In the genomic region with DNA sequence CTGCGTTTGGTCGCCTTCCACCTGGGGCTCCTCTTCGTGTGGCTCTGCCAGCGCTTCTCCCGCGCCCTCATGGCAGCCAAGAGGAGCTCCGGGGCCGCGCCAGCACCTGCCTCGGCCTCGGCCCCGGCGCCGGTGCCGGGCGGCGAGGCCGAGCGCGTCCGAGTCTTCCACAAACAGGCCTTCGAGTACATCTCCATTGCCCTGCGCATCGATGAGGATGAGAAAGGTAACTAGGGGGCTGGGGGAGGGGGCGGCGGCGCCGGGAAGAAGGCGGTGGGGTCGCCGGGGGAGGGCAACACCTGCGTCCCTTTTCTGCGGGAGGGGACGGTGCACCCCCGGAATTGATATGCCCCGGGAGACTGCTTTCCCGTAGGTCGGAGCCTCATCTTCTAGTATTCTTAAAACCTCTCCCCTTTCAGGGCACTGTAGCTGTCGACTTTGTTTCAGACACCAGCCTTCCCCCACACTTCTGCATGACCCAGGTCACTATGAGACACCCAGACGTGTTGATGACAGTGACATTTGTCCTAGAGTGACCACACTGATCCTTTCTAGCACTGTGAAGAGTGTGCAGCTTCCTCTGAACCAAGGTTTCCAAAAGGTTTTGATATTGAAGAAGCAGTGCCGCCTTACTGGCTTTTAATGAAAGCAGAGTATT, we compare ENCODE assay signal across 8 cellular contexts. TPM values are rescaled to one million over a fixed set of nuclear protein-coding genes. Genes with fewer than 3 reads are reported as not detected.
DNase-seq lines count a peak whose midpoint lies in the region; ATAC-seq and TF ChIP-seq lines count a peak whose summit lies in the region.

No MANE protein-coding gene starts in this region.

- H3K4me1 Mint-ChIP-seq in HFFc6 (ENCODE audit: low read depth) (peaks cover 18% of the 10 kb centered on the region), brain (peaks cover 53% of the 10 kb centered on the region)
- H3K4me1 Mint-ChIP-seq in stimulated activated effector memory CD8-positive, alpha-beta T cell treated with anti-CD3 and anti-CD28 coated beads, Interleukin-12 subunit alpha, Interleukin-12 subunit beta, amount 100 ng/mL, for 72 hours: peaks cover 21% of the 10 kb centered on the region

- peak overlapping the region; percentile 72 for H3K4me3 ChIP-seq in kidney epithelial cell (ENCODE audit: low read depth, low read length)

- H3K27me3 ChIP-seq in kidney epithelial cell (ENCODE audit: control insufficient read depth, insufficient read depth, low read length): no peaks in the 10 kb centered on the region

- no peak for TF ChIP-seq CTCF in HFFc6 (IDR thresholded peaks at IDR 0.05)
- TF ChIP-seq CTCF in brain (conservative IDR thresholded peaks at IDR 0.05): no peak
- TF ChIP-seq CTCF in kidney epithelial cell (IDR thresholded peaks at IDR 0.05; ENCODE audit: insufficient read depth, low read length, poor library complexity, severe bottlenecking): no peak

- H3K4me3 Mint-ChIP-seq in HFFc6 (peak overlapping the region; percentile 100), brain (peak overlapping the region; percentile 89 to 100 (median 99))
- H3K4me3 Mint-ChIP-seq in stimulated activated effector memory CD8-positive, alpha-beta T cell treated with anti-CD3 and anti-CD28 coated beads, Interleukin-12 subunit alpha, Interleukin-12 subunit beta, amount 100 ng/mL, for 72 hours: peak overlapping the region; percentile 96

- no peaks in the 10 kb centered on the region for H3K36me3 Mint-ChIP-seq in HFFc6 (ENCODE audit: low read depth)
- H3K36me3 Mint-ChIP-seq in brain: peaks cover 21% of the 10 kb centered on the region
- H3K36me3 Mint-ChIP-seq in stimulated activated effector memory CD8-positive, alpha-beta T cell treated with anti-CD3 and anti-CD28 coated beads, Interleukin-12 subunit alpha, Interleukin-12 subunit beta, amount 100 ng/mL, for 72 hours: peaks cover 22% of the 10 kb centered on the region

- H3K27ac Mint-ChIP-seq in HFFc6: peak overlapping the region; percentile 75
- peak overlapping the region; percentile 99 to 100 (median 100) for H3K27ac Mint-ChIP-seq in brain
- H3K27ac Mint-ChIP-seq in stimulated activated effector memory CD8-positive, alpha-beta T cell treated with anti-CD3 and anti-CD28 coated beads, Interleukin-12 subunit alpha, Interleukin-12 subunit beta, amount 100 ng/mL, for 72 hours: peak overlapping the region; percentile 95

- H3K27me3 Mint-ChIP-seq in HFFc6 (ENCODE audit: insufficient read depth) (no peaks in the 10 kb centered on the region; the same call in 1 of the 2 replicates), brain (peaks cover 3% of the 10 kb centered on the region)

- DNase-seq in NCI-H1417 (lab: John Stamatoyannopoulos, UW): peak in 2 of 3 experiments; percentile 58 to 74
- no peak for DNase-seq in NCI-H1417 treated with DMSO at 0.1 percent for 48 hours (lab: John Stamatoyannopoulos, UW)
- DNase-seq in HFFc6: no peak
- DNase-seq in NOMO-1 treated with dmso at 0.1 percent for 144 hours (lab: John Stamatoyannopoulos, UW; ENCODE audit: unreplicated experiment): peak; percentile 9
- DNase-seq in kidney epithelial cell (ENCODE audit: low read depth): no peak
- peak in 1 of 2 donors; percentile 67 for DNase-seq in stimulated activated effector memory CD8-positive, alpha-beta T cell treated with anti-CD3 and anti-CD28 coated beads, Interleukin-12 subunit alpha, Interleukin-12 subunit beta, amount 100 ng/mL, for 72 hours (ENCODE audit: low spot score in 2 of 2)
- DNase-seq in NCI-H2029 (lab: John Stamatoyannopoulos, UW): no peak

- H3K9me3 Mint-ChIP-seq in HFFc6 (no peaks in the 10 kb centered on the region), brain (peaks cover 0 to 2% (median 0%) of the 10 kb centered on the region in 5 experiments)
- no peaks in the 10 kb centered on the region for H3K9me3 Mint-ChIP-seq in stimulated activated effector memory CD8-positive, alpha-beta T cell treated with anti-CD3 and anti-CD28 coated beads, Interleukin-12 subunit alpha, Interleukin-12 subunit beta, amount 100 ng/mL, for 72 hours

- no peaks in the 10 kb centered on the region for H3K36me3 ChIP-seq in kidney epithelial cell (ENCODE audit: control insufficient read depth, insufficient read depth, low read length)

- peak; percentile 43 for ATAC-seq in stimulated activated effector memory CD8-positive, alpha-beta T cell treated with anti-CD3 and anti-CD28 coated beads, Interleukin-12 subunit alpha, Interleukin-12 subunit beta, amount 100 ng/mL, for 72 hours

RNA-seq across cellular contexts. Expression of gene SPAST, which starts 0.8 kb away (rescaled TPM):
- total RNA-seq in HFFc6 (2021; fragmentation: NEBNext Ultra II Directional; extraction: Animal tissue kit (Norgen Biotek cat#: 25700)): 10 to 100 TPM; 11.6 to 13.6 (median 13.3) TPM
- polyA plus RNA-seq in brain (ENCODE audit: insufficient read depth, low read depth, low replicate concordance): 13.3 TPM
- total RNA-seq in kidney epithelial cell: 23.0 and 23.9 TPM in 2 replicates

RNA-seq across cellular contexts. Expression of gene DPY30, which starts 24.5 kb away (rescaled TPM):
- 10 to 100 TPM; 65.0 to 77.0 (median 66.6) TPM for total RNA-seq in HFFc6 (2021; fragmentation: NEBNext Ultra II Directional; extraction: Animal tissue kit (Norgen Biotek cat#: 25700))
- polyA plus RNA-seq in brain (ENCODE audit: insufficient read depth, low read depth, low replicate concordance): 108 TPM
- total RNA-seq in kidney epithelial cell: 45.1 and 64.1 TPM in 2 replicates

RNA-seq across cellular contexts. Expression of gene MEMO1, which starts 53.3 kb away (rescaled TPM):
- total RNA-seq in HFFc6 (2021; fragmentation: NEBNext Ultra II Directional; extraction: Animal tissue kit (Norgen Biotek cat#: 25700)): 10 to 100 TPM; 43.6 to 61.3 (median 55.1) TPM
- 13.0 TPM for polyA plus RNA-seq in brain (ENCODE audit: insufficient read depth, low read depth, low replicate concordance)
- total RNA-seq in kidney epithelial cell: 35.0 and 45.9 TPM in 2 replicates

Comparison
In these comparisons a context has a peak if more than half of its experiments do, and no peak if none do; other contexts are left out.
1. DNase-seq: peak in NCI-H1417 (2 of 3) and NOMO-1 treated with dmso at 0.1 percent for 144 hours (single experiment); none in NCI-H1417 treated with DMSO at 0.1 percent for 48 hours (single experiment), HFFc6 (single experiment), kidney epithelial cell (single experiment) and NCI-H2029 (single experiment).
2. Peak in every context shown above with its lines, with median percentiles within 50 percentile points of each other: H3K27ac Mint-ChIP-seq and H3K4me3 Mint-ChIP-seq.